14 cellular contexts compared by ENCODE assay signal in the genomic region with DNA sequence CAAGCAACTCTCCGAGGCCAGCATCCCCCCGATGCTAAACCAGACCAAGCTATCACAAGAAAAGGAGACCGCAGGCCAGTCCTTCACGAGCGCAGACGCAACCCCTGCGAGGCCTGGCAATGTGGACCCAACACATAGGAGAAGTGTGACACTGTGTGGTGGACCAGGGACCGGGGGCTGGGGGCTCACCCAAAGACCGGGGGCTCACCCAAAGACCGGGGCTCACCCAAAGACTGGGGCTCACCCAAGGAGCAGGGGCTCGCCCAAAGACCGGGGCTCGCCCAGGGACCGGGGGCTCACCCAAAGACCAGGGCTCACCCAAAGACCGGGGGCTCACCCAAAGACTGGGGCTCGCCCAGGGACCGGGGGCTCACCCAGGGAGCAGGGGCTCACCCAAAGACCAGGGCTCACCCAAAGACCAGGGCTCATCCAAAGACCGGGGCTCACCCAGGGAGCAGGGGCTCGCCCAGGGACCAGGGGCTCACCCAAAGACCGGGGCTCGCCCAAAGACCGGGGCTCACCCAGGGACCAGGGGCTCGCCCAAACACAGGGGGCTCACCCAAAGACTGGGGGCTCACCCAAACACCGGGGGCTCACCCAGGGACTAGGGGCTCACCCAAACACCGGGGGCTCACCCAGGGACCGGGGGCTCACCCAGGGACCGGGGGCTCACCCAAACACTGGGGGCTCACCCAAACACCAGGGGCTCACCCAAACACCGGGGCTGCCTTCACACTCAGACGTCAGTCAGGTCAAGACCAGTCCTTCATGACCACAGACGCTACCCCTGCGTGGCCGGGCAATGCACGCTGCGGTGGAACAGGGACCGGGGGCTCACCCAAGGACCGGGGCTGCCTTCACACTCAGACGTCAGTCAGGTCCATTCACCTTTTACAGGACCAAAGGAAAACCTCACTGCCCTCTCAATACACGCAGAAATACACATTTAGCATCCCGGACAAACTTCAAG. TPM values are rescaled to one million over a fixed set of nuclear protein-coding genes. Genes with fewer than 3 reads are reported as not detected.
A peak's percentile ranks its signal among the peaks of the same experiment; 100 is the strongest.
DNase-seq lines count a peak whose midpoint lies in the region; ATAC-seq and TF ChIP-seq lines count a peak whose summit lies in the region.
"Had no signal": no experiment of that assay in that cellular context is flagged by ENCODE, and none has a peak within 500 bp of the region (broad histone marks: within the 10 kb centered on the region; RNA-seq: fewer than 3 reads in every experiment).

No MANE protein-coding gene starts in this region.

- TF ChIP-seq CTCF in CD14-positive monocyte (IDR thresholded peaks at IDR 0.05) (no peak), endodermal cell (conservative IDR thresholded peaks at IDR 0.05) (no peak)

- H3K27me3 Mint-ChIP-seq in CD14-positive monocyte (ENCODE audit: low read depth in 3 of 3): peaks cover 0 to 2% (median 0%) of the 10 kb centered on the region in 3 donors
- no peaks in the 10 kb centered on the region for H3K27me3 Mint-ChIP-seq in endodermal cell (ENCODE audit: insufficient read depth)

- ATAC-seq in activated CD4-positive, CD25-positive, alpha-beta regulatory T cell treated with anti-CD3 and anti-CD28 coated beads, Interleukin-2, amount 50 U/mL, for 24 hours: no peak
- no peak for ATAC-seq in HG02623 (IDR thresholded peaks at IDR 0.05; ENCODE audit: unreplicated experiment)

- H3K9me3 Mint-ChIP-seq in CD14-positive monocyte (peaks cover 7 to 49% (median 23%) of the 10 kb centered on the region in 7 donors), endodermal cell (no peaks in the 10 kb centered on the region)

- H3K4me1 ChIP-seq in endodermal cell (ENCODE audit: control insufficient read depth, insufficient read depth, low read length): no peaks in the 10 kb centered on the region

- H3K4me3 ChIP-seq in endodermal cell (ENCODE audit: low read length): no peak overlapping the region

- H3K9ac ChIP-seq in endodermal cell (ENCODE audit: extremely low read depth, low read length, poor library complexity, severe bottlenecking): no peak overlapping the region

- no peaks in the 10 kb centered on the region for H3K9me3 ChIP-seq in endodermal cell (ENCODE audit: control insufficient read depth, low read length)

- H3K4me1 Mint-ChIP-seq in CD14-positive monocyte (peaks cover 9% of the 10 kb centered on the region), endodermal cell (no peaks in the 10 kb centered on the region)

- H3K27ac Mint-ChIP-seq in CD14-positive monocyte (no peak overlapping the region), endodermal cell (peak overlapping the region; percentile 35)

- WGBS in endodermal cell (ENCODE audit: insufficient coverage in 1 of 2, insufficient read length in 1 of 2), 2 experiments: 91 to 93% methylated on average over 12 to 39 of the region's 39 CpGs

- H3K27ac ChIP-seq in endodermal cell (ENCODE audit: low read depth, low read length): no peak overlapping the region
- H3K27ac ChIP-seq: 22Rv1 had no signal

- H3K4me3 Mint-ChIP-seq in CD14-positive monocyte (no peak overlapping the region), endodermal cell (no peak overlapping the region)

- H3K36me3 ChIP-seq in endodermal cell (ENCODE audit: control insufficient read depth, insufficient read depth, low read length): peaks cover 20% of the 10 kb centered on the region

- peak; percentile 21 for DNase-seq in activated CD4-positive, CD25-positive, alpha-beta regulatory T cell treated with anti-CD3 and anti-CD28 coated beads, Interleukin-2, amount 50 U/mL, for 72 hours
- DNase-seq in CD14-positive monocyte (ENCODE audit: low spot score): peak; percentile 26
- DNase-seq in endodermal cell: no peak
- peak; percentile 44 for DNase-seq in posterior vena cava (ENCODE audit: low spot score)
- no peak for DNase-seq in NCI-H748 (lab: John Stamatoyannopoulos, UW; ENCODE audit: unreplicated experiment)
- no peak for DNase-seq in activated CD8-positive, alpha-beta memory T cell treated with anti-CD3 and anti-CD28 coated beads, Interleukin-2, amount 50 U/mL, for 4 hours
- DNase-seq: EL, H7, IMR-90, NCI-H1930, NCI-H2171 treated with DMSO at 0.1 percent for 48 hours had no signal

- peaks cover 26 to 40% of the 10 kb centered on the region in 2 donors for H3K36me3 Mint-ChIP-seq in CD14-positive monocyte
- peaks cover 49% of the 10 kb centered on the region for H3K36me3 Mint-ChIP-seq in endodermal cell (ENCODE audit: low read depth)

- intact Hi-C loops in CD14-positive monocyte (cut with micrococcal nuclease): no loop called here
- intact Hi-C loops in posterior vena cava (cut with DNase I): no loop called here

- H3K27me3 ChIP-seq in endodermal cell (ENCODE audit: control insufficient read depth, insufficient read depth, low read length, poor library complexity, severe bottlenecking): no peaks in the 10 kb centered on the region

RNA-seq across cellular contexts. Expression of gene PPP2R3B, which starts 32.9 kb away (rescaled TPM):
- polyA plus RNA-seq in CD14-positive monocyte: 1 to 10 TPM; 2.1 to 2.3 TPM
- total RNA-seq in endodermal cell (10 to 100 TPM; 72.5 to 98.7 TPM), posterior vena cava (10 to 100 TPM; 17.9 to 23.4 TPM)
- 66.6 TPM for polyA plus RNA-seq in endodermal cell (2013, experiment 1 of 2)
- 66.5 TPM for polyA plus RNA-seq in endodermal cell (2013, experiment 2 of 2)

RNA-seq across cellular contexts. Expression of gene GTPBP6, which starts 35.3 kb away (rescaled TPM):
- 10 to 100 TPM; 17.2 to 27.0 TPM for polyA plus RNA-seq in CD14-positive monocyte
- total RNA-seq in endodermal cell: 10 to 100 TPM; 58.8 to 61.0 TPM
- 48.2 TPM for polyA plus RNA-seq in endodermal cell (2013, experiment 1 of 2)
- polyA plus RNA-seq in endodermal cell (2013, experiment 2 of 2): 45.2 TPM
- total RNA-seq in posterior vena cava: 10 to 100 TPM; 31.1 to 34.9 TPM

Comparison
In these comparisons a context has a peak if more than half of its experiments do, and no peak if none do; other contexts are left out.
1. DNase-seq: peak in activated CD4-positive, CD25-positive, alpha-beta regulatory T cell treated with anti-CD3 and anti-CD28 coated beads, Interleukin-2, amount 50 U/mL, for 72 hours (single experiment), CD14-positive monocyte (single experiment) and posterior vena cava (single experiment); none in endodermal cell (single experiment), NCI-H748 (single experiment) and activated CD8-positive, alpha-beta memory T cell treated with anti-CD3 and anti-CD28 coated beads, Interleukin-2, amount 50 U/mL, for 4 hours (single experiment).